ENCODE assay signal across 21 cellular contexts in the genomic region with DNA sequence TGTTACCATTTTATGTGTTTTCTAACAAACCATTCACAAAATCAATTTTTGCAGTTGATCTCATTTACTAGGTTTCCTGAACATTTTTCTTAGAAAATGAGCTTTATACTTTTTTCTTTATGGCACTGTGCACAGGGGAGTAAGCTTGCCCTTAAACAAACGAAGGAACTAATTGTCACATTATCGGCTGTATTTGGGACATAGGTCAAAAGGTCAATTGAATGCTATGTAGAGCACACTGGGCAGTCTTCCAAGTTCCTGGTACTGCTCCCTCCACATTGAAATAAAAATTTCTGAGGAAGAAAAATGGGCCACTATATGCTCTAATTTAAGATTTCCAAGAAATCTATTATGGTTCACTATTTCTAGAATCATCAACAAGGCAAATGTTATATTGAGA.
DNase-seq lines count a peak whose midpoint lies in the region; ATAC-seq lines count a peak whose summit lies in the region.
"Had no signal": no experiment of that assay in that cellular context is flagged by ENCODE, and none has a peak within 500 bp of the region (broad histone marks: within the 10 kb centered on the region; RNA-seq: fewer than 3 reads in every experiment).

No MANE protein-coding gene starts in this region.

- no peak overlapping the region for H3K4me2 ChIP-seq in mesendoderm (ENCODE audit: low read length)

- no peaks in the 10 kb centered on the region for H3K4me1 ChIP-seq in mesendoderm (ENCODE audit: control insufficient read depth, low read depth, low read length)
- H3K4me1 ChIP-seq: prostate gland had no signal

- H3K4me3 ChIP-seq in mesendoderm (ENCODE audit: low read length), result no peak overlapping the region
- H3K4me3 ChIP-seq: heart left ventricle, prostate gland had no signal

- no peak overlapping the region for H4K8ac ChIP-seq in mesendoderm (ENCODE audit: low read depth, low read length)

- no peak for ATAC-seq in HG03439 (IDR thresholded peaks at IDR 0.05; ENCODE audit: unreplicated experiment)
- no peak for ATAC-seq in HG02938 (IDR thresholded peaks at IDR 0.05; ENCODE audit: unreplicated experiment)
- ATAC-seq: activated naive CD8-positive, alpha-beta T cell treated with anti-CD3 and anti-CD28 coated beads, Interleukin-2, amount 50 U/mL, for 24 hours; heart left ventricle; left cardiac atrium; PC-3; T-cell had no signal

- no peak overlapping the region for H2BK120ac ChIP-seq in mesendoderm (ENCODE audit: low read depth, low read length)

- no CpG with 5 or more reads among the region's 2 CpGs for WGBS in mesendoderm (ENCODE audit: extremely low coverage, insufficient coverage, low lambda C conversion rate)

- H4K5ac ChIP-seq in mesendoderm (ENCODE audit: low read length), result no peak overlapping the region

- H3K23ac ChIP-seq in mesendoderm (ENCODE audit: low read length), result no peak overlapping the region

- no peak overlapping the region for H3K27ac ChIP-seq in mesendoderm (ENCODE audit: low read depth, low read length)
- H3K27ac ChIP-seq: heart left ventricle, prostate gland had no signal

- no peak overlapping the region for H3K56ac ChIP-seq in mesendoderm (ENCODE audit: low read length)

- no peaks in the 10 kb centered on the region for H3K79me1 ChIP-seq in mesendoderm (ENCODE audit: low read length)

- H3K4ac ChIP-seq in mesendoderm (ENCODE audit: low read depth, low read length), result no peak overlapping the region

- H3K9ac ChIP-seq in mesendoderm (ENCODE audit: low read length), result no peak overlapping the region

- H2AK5ac ChIP-seq in mesendoderm (ENCODE audit: low read length), result no peak overlapping the region

- H2BK15ac ChIP-seq in mesendoderm (replicated peaks; ENCODE audit: low read depth), result no peak overlapping the region

- DNase-seq in DMS53 treated with DMSO at 0.1 percent for 48 hours (lab: John Stamatoyannopoulos, UW; ENCODE audit: unreplicated experiment) (peak; percentile 5), NCI-H1105 (lab: John Stamatoyannopoulos, UW) (peak; percentile 22), NCI-H69 (lab: John Stamatoyannopoulos, UW) (peak; percentile 78), dermis blood vessel endothelial cell (peak; percentile 21), cerebellar cortex (ENCODE audit: low spot score) (no peak), mesendoderm (no peak)
- DNase-seq: activated CD4-positive, alpha-beta T cell treated with anti-CD3 and anti-CD28 coated beads for 1 hour; activated gamma-delta T cell treated with Interleukin-2 at 50 U/mL for 16 hours; activated naive CD8-positive, alpha-beta T cell treated with anti-CD3 and anti-CD28 coated beads, Interleukin-2, amount 50 U/mL, for 24 hours; effector CD8-positive, alpha-beta T cell; heart left ventricle; KG1; left cardiac atrium; PC-3; Right ventricle myocardium superior; stimulated activated CD8-positive, alpha-beta memory T cell treated with anti-CD3 and anti-CD28 coated beads, Interleukin-4, amount 100 ng/mL, for 48 hours; T-cell; trophoblast cell had no signal

- no peaks in the 10 kb centered on the region for H3K79me2 ChIP-seq in mesendoderm (ENCODE audit: control insufficient read depth, insufficient read depth, low read length)

- no peaks in the 10 kb centered on the region for H3K27me3 ChIP-seq in mesendoderm (ENCODE audit: insufficient read depth, low read length, poor library complexity)
- H3K27me3 ChIP-seq: heart left ventricle had no signal

- H3K36me3 ChIP-seq in mesendoderm (ENCODE audit: control insufficient read depth, insufficient read depth, low read length), result no peaks in the 10 kb centered on the region
- H3K36me3 ChIP-seq: heart left ventricle, prostate gland had no signal

- no peak overlapping the region for H2BK5ac ChIP-seq in mesendoderm (ENCODE audit: low read length)

- no peak overlapping the region for H3K18ac ChIP-seq in mesendoderm (ENCODE audit: low read length)

Comparison
In these comparisons a context has a peak if more than half of its experiments do, and no peak if none do; other contexts are left out.
1. DNase-seq: peak in DMS53 treated with DMSO at 0.1 percent for 48 hours (single experiment), NCI-H1105 (single experiment), NCI-H69 (single experiment) and dermis blood vessel endothelial cell (single experiment); none in cerebellar cortex (single experiment) and mesendoderm (single experiment).